In genomic region chr6:72953901-72954494, GRCh38 we compare ENCODE assay signal across 14 cellular contexts.
DNase-seq lines count a peak whose midpoint lies in the region; ATAC-seq and TF ChIP-seq lines count a peak whose summit lies in the region.
"Had no signal": no experiment of that assay in that cellular context is flagged by ENCODE, and none has a peak within 500 bp of the region (broad histone marks: within the 10 kb centered on the region; RNA-seq: fewer than 3 reads in every experiment).

No MANE protein-coding gene starts in this region.

- H4K20me1 ChIP-seq in GM23248 (ENCODE audit: insufficient read depth) (no peaks in the 10 kb centered on the region), PC-3 (ENCODE audit: low read length) (no peaks in the 10 kb centered on the region)

- whole genome bisulfite sequencing in GM23248 (ENCODE audit: low coverage in 1 of 2, low lambda C conversion rate in 2 of 2, missing lambda C conversion rate in 2 of 2), 2 experiments: 52 to 75% methylated on average over 3 of the region's 3 CpGs

- no peak overlapping the region for H2AFZ ChIP-seq in GM23248
- H2AFZ ChIP-seq in PC-3 (ENCODE audit: low read length): no peak overlapping the region

- no peak overlapping the region for H3K9ac ChIP-seq in GM23248
- H3K9ac ChIP-seq in PC-3 (ENCODE audit: low read length): peak overlapping the region; percentile 39

- POLR2A ChIA-PET in PC-3 (lab: Charles Lee; ENCODE audit: unreplicated experiment): no interaction called here

- BruUV-seq in PC-3 (replicated peaks; lab: Mats Ljungman, UMichigan): no TSS peak

- H3K4me3 Mint-ChIP-seq in natural killer cell treated with Interleukin-12 subunit alpha and Interleukin-12 subunit beta and Interleukin-15 and Interleukin-18, amount 100 ng/mL, for 72 hours: no peak overlapping the region
- no peak overlapping the region for H3K4me3 Mint-ChIP-seq in activated CD4-positive, alpha-beta T cell treated with anti-CD3 and anti-CD28 coated beads, Interleukin-2, amount 10 ng/mL, durations not matched to agents 24 days and 14 days
- H3K4me3 Mint-ChIP-seq: activated CD4-positive, alpha-beta T cell treated with anti-CD3 and anti-CD28 coated beads, Interleukin-2, amount 10 ng/mL, durations not matched to agents 7 days and 5 days; activated T-helper 1 cell treated with anti-CD3 and anti-CD28 coated beads, Interleukin-12 subunit alpha, Interleukin-12 subunit beta, Interleukin-2, Interleukin-4 antibody, amounts not matched to agents 30 ng/mL and 10 ng/mL and 1 ng/mL, durations not matched to agents 14 hours and 24 hours and 36 hours; CD4-positive, CD25-positive, alpha-beta regulatory T cell had no signal

- intact Hi-C loops in PC-3 (cut with micrococcal nuclease): loop anchor here (5.0 kb wide), 1 partner anchor 127 kb away; no protein-coding TSS in a partner anchor
- intact Hi-C loops in activated CD4-positive, alpha-beta T cell treated with anti-CD3 and anti-CD28 coated beads, Interleukin-2, amount 10 ng/mL, durations not matched to agents 24 days and 14 days (cut with micrococcal nuclease): no loop called here

- DNase-seq in GM23248 (peak; percentile 32), PC-3 (peak; percentile 8), epithelial cell of prostate (ENCODE audit: low read depth, low spot score) (no peak), renal cortical epithelial cell (ENCODE audit: low read depth) (peak; percentile 62), GM19240 (ENCODE audit: insufficient read length, low spot score) (no peak), GM03348 (ENCODE audit: low spot score) (no peak)
- DNase-seq in natural killer cell treated with Interleukin-12 subunit alpha and Interleukin-12 subunit beta and Interleukin-15 and Interleukin-18, amount 100 ng/mL, for 72 hours (ENCODE audit: low spot score): no peak
- no peak for DNase-seq in activated CD4-positive, alpha-beta T cell treated with anti-CD3 and anti-CD28 coated beads, Interleukin-2, amount 10 ng/mL, durations not matched to agents 24 days and 14 days
- DNase-seq: activated CD4-positive, alpha-beta T cell treated with anti-CD3 and anti-CD28 coated beads, Interleukin-2, amount 10 ng/mL, durations not matched to agents 7 days and 5 days; erythroblast; KG1; right cardiac atrium had no signal

- no peaks in the 10 kb centered on the region for H3K27me3 ChIP-seq in GM23248 (replicated peaks; ENCODE audit: insufficient read depth)
- H3K27me3 ChIP-seq in PC-3 (ENCODE audit: low read length): no peaks in the 10 kb centered on the region

- CTCF ChIA-PET in PC-3 (lab: Charles Lee): no interaction called here

- in situ Hi-C loops in GM23248 (cut with MboI): no loop called here

- H3K9me2 ChIP-seq in GM23248 (ENCODE audit: insufficient read depth): no peaks in the 10 kb centered on the region
- H3K9me2 ChIP-seq in PC-3 (replicated peaks; ENCODE audit: low read length): no peaks in the 10 kb centered on the region

- TF ChIP-seq CTCF in PC-3 (conservative IDR thresholded peaks at IDR 0.05; ENCODE audit: low read depth, low read length): no peak

- H3F3A ChIP-seq in GM23248 (ENCODE audit: insufficient read depth) (peaks cover 44% of the 10 kb centered on the region), PC-3 (ENCODE audit: low read length, unreplicated experiment) (no peaks in the 10 kb centered on the region)

- H3K36me3 ChIP-seq in GM23248 (ENCODE audit: low read depth) (no peaks in the 10 kb centered on the region), PC-3 (ENCODE audit: low read depth, low read length) (no peaks in the 10 kb centered on the region)

- H3K4me1 ChIP-seq in GM23248 (ENCODE audit: insufficient read depth): peaks cover 38% of the 10 kb centered on the region
- H3K4me1 ChIP-seq in PC-3 (ENCODE audit: insufficient read depth, low read length): peaks cover 42% of the 10 kb centered on the region

- H3K4me2 ChIP-seq in GM23248 (ENCODE audit: unreplicated experiment) (peak overlapping the region; percentile 29), PC-3 (ENCODE audit: low read length) (0 out of 2 replicates have a peak overlapping the region, but pooled peaks have one; percentile 37)

- H3K36me3 Mint-ChIP-seq in natural killer cell treated with Interleukin-12 subunit alpha and Interleukin-12 subunit beta and Interleukin-15 and Interleukin-18, amount 100 ng/mL, for 72 hours: no peaks in the 10 kb centered on the region
- H3K36me3 Mint-ChIP-seq in activated CD4-positive, alpha-beta T cell treated with anti-CD3 and anti-CD28 coated beads, Interleukin-2, amount 10 ng/mL, durations not matched to agents 24 days and 14 days (ENCODE audit: low read depth): no peaks in the 10 kb centered on the region
- H3K36me3 Mint-ChIP-seq: CD4-positive, CD25-positive, alpha-beta regulatory T cell had no signal

- H3K4me1 Mint-ChIP-seq in natural killer cell treated with Interleukin-12 subunit alpha and Interleukin-12 subunit beta and Interleukin-15 and Interleukin-18, amount 100 ng/mL, for 72 hours (ENCODE audit: low read depth in 2 of 2): peaks cover 0 to 2% of the 10 kb centered on the region in 2 donors
- peaks cover 3% of the 10 kb centered on the region for H3K4me1 Mint-ChIP-seq in activated CD4-positive, alpha-beta T cell treated with anti-CD3 and anti-CD28 coated beads, Interleukin-2, amount 10 ng/mL, durations not matched to agents 24 days and 14 days
- H3K4me1 Mint-ChIP-seq: activated CD4-positive, alpha-beta T cell treated with anti-CD3 and anti-CD28 coated beads, Interleukin-2, amount 10 ng/mL, durations not matched to agents 7 days and 5 days; CD4-positive, CD25-positive, alpha-beta regulatory T cell had no signal

- H3K27ac Mint-ChIP-seq in natural killer cell treated with Interleukin-12 subunit alpha and Interleukin-12 subunit beta and Interleukin-15 and Interleukin-18, amount 100 ng/mL, for 72 hours: no peak overlapping the region
- H3K27ac Mint-ChIP-seq in activated CD4-positive, alpha-beta T cell treated with anti-CD3 and anti-CD28 coated beads, Interleukin-2, amount 10 ng/mL, durations not matched to agents 24 days and 14 days: no peak overlapping the region
- H3K27ac Mint-ChIP-seq: activated CD4-positive, alpha-beta T cell treated with anti-CD3 and anti-CD28 coated beads, Interleukin-2, amount 10 ng/mL, durations not matched to agents 7 days and 5 days; activated T-helper 1 cell treated with anti-CD3 and anti-CD28 coated beads, Interleukin-12 subunit alpha, Interleukin-12 subunit beta, Interleukin-2, Interleukin-4 antibody, amounts not matched to agents 30 ng/mL and 10 ng/mL and 1 ng/mL, durations not matched to agents 14 hours and 24 hours and 36 hours; CD4-positive, CD25-positive, alpha-beta regulatory T cell had no signal

- 0 out of 2 replicates have a peak overlapping the region, but pooled peaks have one; percentile 35 for H3K27ac ChIP-seq in GM23248
- H3K27ac ChIP-seq in PC-3 (ENCODE audit: low read length): peak overlapping the region; percentile 86
- H3K27ac ChIP-seq in epithelial cell of prostate: peak overlapping the region; percentile 86

- no peaks in the 10 kb centered on the region for H3K9me3 ChIP-seq in GM23248 (ENCODE audit: low read depth)
- H3K9me3 ChIP-seq in PC-3 (ENCODE audit: low read length): no peaks in the 10 kb centered on the region

- ATAC-seq in PC-3: no peak
- ATAC-seq in natural killer cell treated with Interleukin-12 subunit alpha and Interleukin-12 subunit beta and Interleukin-15 and Interleukin-18, amount 100 ng/mL, for 72 hours: no peak

- H3K9me3 Mint-ChIP-seq in natural killer cell treated with Interleukin-12 subunit alpha and Interleukin-12 subunit beta and Interleukin-15 and Interleukin-18, amount 100 ng/mL, for 72 hours: no peaks in the 10 kb centered on the region
- H3K9me3 Mint-ChIP-seq in activated CD4-positive, alpha-beta T cell treated with anti-CD3 and anti-CD28 coated beads, Interleukin-2, amount 10 ng/mL, durations not matched to agents 24 days and 14 days: no peaks in the 10 kb centered on the region
- H3K9me3 Mint-ChIP-seq: activated CD4-positive, alpha-beta T cell treated with anti-CD3 and anti-CD28 coated beads, Interleukin-2, amount 10 ng/mL, durations not matched to agents 7 days and 5 days; activated T-helper 1 cell treated with anti-CD3 and anti-CD28 coated beads, Interleukin-12 subunit alpha, Interleukin-12 subunit beta, Interleukin-2, Interleukin-4 antibody, amounts not matched to agents 30 ng/mL and 10 ng/mL and 1 ng/mL, durations not matched to agents 14 hours and 24 hours and 36 hours had no signal

- H3K4me3 ChIP-seq in GM23248 (no peak overlapping the region), PC-3 (ENCODE audit: low read length) (no peak overlapping the region)

- H3K27me3 Mint-ChIP-seq in natural killer cell treated with Interleukin-12 subunit alpha and Interleukin-12 subunit beta and Interleukin-15 and Interleukin-18, amount 100 ng/mL, for 72 hours: no peaks in the 10 kb centered on the region
- H3K27me3 Mint-ChIP-seq in activated CD4-positive, alpha-beta T cell treated with anti-CD3 and anti-CD28 coated beads, Interleukin-2, amount 10 ng/mL, durations not matched to agents 24 days and 14 days: no peaks in the 10 kb centered on the region
- H3K27me3 Mint-ChIP-seq: activated CD4-positive, alpha-beta T cell treated with anti-CD3 and anti-CD28 coated beads, Interleukin-2, amount 10 ng/mL, durations not matched to agents 7 days and 5 days; CD4-positive, CD25-positive, alpha-beta regulatory T cell had no signal

- H3K79me2 ChIP-seq in GM23248 (ENCODE audit: insufficient read depth) (no peaks in the 10 kb centered on the region), PC-3 (ENCODE audit: low read length) (no peaks in the 10 kb centered on the region)

Comparison
In these comparisons a context has a peak if more than half of its experiments do, and no peak if none do; other contexts are left out.
1. DNase-seq: peak in GM23248 (single experiment), PC-3 (single experiment) and renal cortical epithelial cell (single experiment); none in epithelial cell of prostate (single experiment), natural killer cell treated with Interleukin-12 subunit alpha and Interleukin-12 subunit beta and Interleukin-15 and Interleukin-18, amount 100 ng/mL, for 72 hours (single experiment), GM19240 (single experiment), GM03348 (single experiment) and activated CD4-positive, alpha-beta T cell treated with anti-CD3 and anti-CD28 coated beads, Interleukin-2, amount 10 ng/mL, durations not matched to agents 24 days and 14 days (single experiment).
2. H3K27ac ChIP-seq: peak in every context shown above with its lines; median percentile 86 in PC-3; 86 in epithelial cell of prostate; 35 in GM23248.